8 cellular contexts compared by ENCODE assay signal in the genomic region with DNA sequence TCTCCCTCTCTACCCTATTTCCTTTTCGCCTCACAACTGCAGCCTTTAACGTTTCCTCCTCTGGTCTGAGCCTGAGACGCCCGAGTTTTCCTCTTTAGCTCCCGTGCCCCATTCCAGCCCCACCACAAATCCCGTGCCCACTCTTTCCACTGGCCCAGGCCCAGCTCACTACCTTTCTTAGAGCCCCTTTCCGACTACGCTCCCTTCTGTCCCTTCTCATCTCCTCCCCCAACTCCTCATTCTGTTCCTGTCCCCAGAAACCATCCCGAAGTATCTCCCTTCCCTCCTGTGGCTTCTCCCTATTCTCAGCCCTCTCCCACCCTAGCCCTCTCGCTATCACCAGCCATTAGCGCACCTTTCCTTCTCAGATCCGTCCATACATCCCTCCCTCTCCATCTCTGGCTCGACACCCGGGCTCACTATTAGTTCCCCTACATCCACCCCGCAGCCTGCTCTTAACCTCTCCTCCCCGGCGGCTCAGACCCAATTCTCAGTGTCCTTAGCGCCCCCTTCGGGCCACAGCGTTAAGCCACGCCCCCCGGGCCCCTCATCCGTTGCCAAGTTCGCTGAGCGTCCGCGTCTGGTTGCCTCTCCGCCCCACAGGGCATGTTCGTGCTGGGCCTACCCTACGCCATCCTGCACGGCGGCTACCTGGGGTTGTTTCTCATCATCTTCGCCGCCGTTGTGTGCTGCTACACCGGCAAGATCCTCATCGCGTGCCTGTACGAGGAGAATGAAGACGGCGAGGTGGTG. TPM values are rescaled to one million over a fixed set of nuclear protein-coding genes. Genes with fewer than 3 reads are reported as not detected.
A peak's percentile ranks its signal among the peaks of the same experiment; 100 is the strongest.
DNase-seq lines count a peak whose midpoint lies in the region; ATAC-seq and TF ChIP-seq lines count a peak whose summit lies in the region.

No MANE protein-coding gene starts in this region.

- TF ChIP-seq CTCF in stomach (IDR thresholded peaks at IDR 0.05) = no peak

- no peak overlapping the region for H3K4me3 ChIP-seq in stomach

- TF ChIP-seq POLR2A in stomach (IDR thresholded peaks at IDR 0.05) = no peak

- no peak for ATAC-seq in GM19324 (IDR thresholded peaks at IDR 0.05; ENCODE audit: low FRiP score, unreplicated experiment)

- TF ChIP-seq EP300 in stomach (IDR thresholded peaks at IDR 0.05) = no peak

- intact Hi-C loops in stomach (cut with DNase I; ENCODE audit: low total_unique reads) = no loop called here

- DNase-seq in NCI-H748 (lab: John Stamatoyannopoulos, UW; ENCODE audit: unreplicated experiment) = peak; percentile 26
- no peak for DNase-seq in NCI-H748 treated with DMSO at 0.1 percent for 48 hours (lab: John Stamatoyannopoulos, UW)
- peak; percentile 42 for DNase-seq in UCSD-AML1 (lab: John Stamatoyannopoulos, UW; ENCODE audit: unreplicated experiment)
- DNase-seq in effector CD8-positive, alpha-beta T cell (lab: John Stamatoyannopoulos, UW) = peak; percentile 26
- DNase-seq in stimulated activated CD4-positive, alpha-beta T cell treated with anti-CD3 and anti-CD28 coated beads, Interleukin-1b, Interleukin-23, amount 100 ng/mL, for 4 hours (ENCODE audit: low read depth in 2 of 2) = peak; percentile 41 to 51
- no peak for DNase-seq in stomach
- DNase-seq in NCI-H1105 (lab: John Stamatoyannopoulos, UW) = no peak

- peaks cover 0 to 11% (median 0%) of the 10 kb centered on the region in 4 donors for H3K9me3 ChIP-seq in stomach

- WGBS in stomach, 5 donors = 4 to 6% (median 5%) methylated on average over 37 to 41 of the region's 41 CpGs

- H3K36me3 ChIP-seq in stomach = no peaks in the 10 kb centered on the region

- peaks cover 74 to 100% (median 100%) of the 10 kb centered on the region in 3 donors for H3K27me3 ChIP-seq in stomach

- H3K4me1 ChIP-seq in stomach = peaks cover 25 to 81% (median 54%) of the 10 kb centered on the region in 4 donors

- no peak overlapping the region for H3K27ac ChIP-seq in stomach

RNA-seq across cellular contexts. Expression of a gene that starts 2.7 kb away (rescaled TPM):
- total RNA-seq in stomach = not detected
- not detected for polyA plus RNA-seq in stomach

RNA-seq across cellular contexts. Expression of a gene that starts 21.2 kb away (rescaled TPM):
- 10 to 100 TPM in 2 of 5 donors, 1 to 10 TPM in 3; 3.6 to 68.1 (median 8.4) TPM for total RNA-seq in stomach
- polyA plus RNA-seq in stomach = 1 to 10 TPM; 4.7 to 6.0 (median 5.7) TPM

Comparison
In these comparisons a context has a peak if more than half of its experiments do, and no peak if none do; other contexts are left out.
1. DNase-seq: peak in NCI-H748 (single experiment), UCSD-AML1 (single experiment), effector CD8-positive, alpha-beta T cell (single experiment) and stimulated activated CD4-positive, alpha-beta T cell treated with anti-CD3 and anti-CD28 coated beads, Interleukin-1b, Interleukin-23, amount 100 ng/mL, for 4 hours (2 of 2); none in NCI-H748 treated with DMSO at 0.1 percent for 48 hours (single experiment), stomach (single experiment) and NCI-H1105 (single experiment).